In the genomic region with DNA sequence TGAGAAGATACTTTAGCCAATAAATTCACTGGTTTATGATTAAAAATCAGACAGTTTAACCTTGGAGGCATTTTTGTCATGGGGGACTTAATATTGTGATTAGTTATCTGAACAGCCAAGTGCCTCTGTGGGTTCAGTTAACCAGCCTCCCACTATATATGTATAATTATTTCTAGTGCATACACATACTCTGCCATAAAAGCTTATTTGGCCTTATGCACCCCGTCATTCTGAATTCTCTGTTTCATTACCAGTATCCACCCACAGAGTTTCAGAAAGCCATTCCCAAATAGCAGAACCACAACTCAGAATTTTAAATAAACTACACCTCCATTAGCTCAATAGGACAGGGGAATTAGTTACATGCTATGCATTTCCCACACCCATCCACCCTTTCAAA, we compare ENCODE assay signal across 20 cellular contexts.
"Had no signal": no experiment of that assay in that cellular context is flagged by ENCODE, and none has a peak within 500 bp of the region (broad histone marks: within the 10 kb centered on the region; RNA-seq: fewer than 3 reads in every experiment).

No MANE protein-coding gene starts in this region.

- H3K27ac ChIP-seq: epithelial cell of prostate, esophagus muscularis mucosa, gastrocnemius medialis, heart right ventricle, parathyroid adenoma, prostate gland, right lobe of liver, testis, tibial nerve, upper lobe of right lung, vagina had no signal

- DNase-seq: effector memory CD8-positive, alpha-beta T cell; gastrocnemius medialis; heart right ventricle; hypothalamus; kidney glomerular epithelial cell; mesendoderm; naive thymus-derived CD4-positive, alpha-beta T cell; nephron progenitor cell; right lobe of liver; stimulated activated CD4-positive, alpha-beta T cell treated with anti-CD3 and anti-CD28 coated beads, Interleukin-4, amount 100 ng/mL, for 4 hours; stimulated activated naive B cell treated with anti-CD40 and anti-IgM and Interleukin-4, amounts not matched to agents 10 μg/mL and 1 μg/mL and 100 μg/mL, for 72 hours; stimulated activated naive CD8-positive, alpha-beta T cell treated with anti-CD3 and anti-CD28 coated beads, Interleukin-15, amount 100 ng/mL, for 72 hours; testis; upper lobe of right lung had no signal

- ATAC-seq: effector memory CD8-positive, alpha-beta T cell; gastrocnemius medialis; heart right ventricle; naive thymus-derived CD4-positive, alpha-beta T cell; right lobe of liver; stimulated activated naive CD8-positive, alpha-beta T cell treated with anti-CD3 and anti-CD28 coated beads, Interleukin-15, amount 100 ng/mL, for 72 hours; upper lobe of right lung had no signal

- H3K36me3 ChIP-seq: esophagus muscularis mucosa, gastrocnemius medialis, prostate gland, tibial nerve, upper lobe of right lung, vagina had no signal

- H3K4me3 ChIP-seq: esophagus muscularis mucosa, gastrocnemius medialis, heart right ventricle, prostate gland, right lobe of liver, testis, tibial nerve, upper lobe of right lung, vagina had no signal

- H3K9me3 ChIP-seq: esophagus muscularis mucosa, gastrocnemius medialis, heart right ventricle, prostate gland, right lobe of liver, testis, tibial nerve, upper lobe of right lung, vagina had no signal

- H3K4me1 ChIP-seq: gastrocnemius medialis, parathyroid adenoma, prostate gland, right lobe of liver, testis, tibial nerve, upper lobe of right lung had no signal

- H3K27me3 ChIP-seq: esophagus muscularis mucosa, gastrocnemius medialis, heart right ventricle, right lobe of liver, testis, tibial nerve, upper lobe of right lung, vagina had no signal
